Comparison of ENCODE assay signal across 1 cellular context in the genomic region with DNA sequence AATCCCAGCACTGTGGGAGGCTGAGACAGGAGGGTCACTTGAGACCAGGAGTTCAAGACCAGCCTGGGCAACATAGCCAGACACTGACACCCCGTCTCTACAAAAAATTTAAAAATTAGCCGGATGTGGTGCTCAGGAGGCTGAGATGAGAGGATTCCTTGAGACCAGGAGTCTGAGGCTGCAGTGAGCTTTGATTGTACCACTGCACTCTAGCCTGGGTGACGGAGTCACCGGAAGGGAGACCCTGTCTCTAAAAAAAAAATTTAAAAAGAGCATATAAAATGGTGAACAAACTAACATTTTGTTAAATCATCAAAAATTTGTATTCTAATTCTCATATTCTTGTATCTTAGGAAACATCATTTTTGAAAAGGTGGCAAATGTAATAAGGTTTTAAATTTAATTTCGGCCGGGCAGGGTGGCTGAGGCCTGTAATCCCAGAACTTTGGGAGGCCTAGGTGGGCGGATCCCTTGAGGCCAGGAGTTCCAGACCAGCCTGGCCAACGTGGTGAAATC.
TF ChIP-seq lines count a peak whose summit lies in the region.

No MANE protein-coding gene starts in this region.

TF ChIP-seq in GM12878, 131 proteins besides CTCF, POLR2A, EP300 and RAD21:
- TF ChIP-seq ELK1 (IDR thresholded peaks at IDR 0.05; ENCODE audit: low read depth, low read length): no peak
- no peak for TF ChIP-seq STAT1 (conservative IDR thresholded peaks at IDR 0.05)
- TF ChIP-seq BCL11A (IDR thresholded peaks at IDR 0.05; ENCODE audit: low read depth, low read length): no peak
- TF ChIP-seq CREM (IDR thresholded peaks at IDR 0.05; ENCODE audit: low read depth): no peak
- TF ChIP-seq, protein P1, sequence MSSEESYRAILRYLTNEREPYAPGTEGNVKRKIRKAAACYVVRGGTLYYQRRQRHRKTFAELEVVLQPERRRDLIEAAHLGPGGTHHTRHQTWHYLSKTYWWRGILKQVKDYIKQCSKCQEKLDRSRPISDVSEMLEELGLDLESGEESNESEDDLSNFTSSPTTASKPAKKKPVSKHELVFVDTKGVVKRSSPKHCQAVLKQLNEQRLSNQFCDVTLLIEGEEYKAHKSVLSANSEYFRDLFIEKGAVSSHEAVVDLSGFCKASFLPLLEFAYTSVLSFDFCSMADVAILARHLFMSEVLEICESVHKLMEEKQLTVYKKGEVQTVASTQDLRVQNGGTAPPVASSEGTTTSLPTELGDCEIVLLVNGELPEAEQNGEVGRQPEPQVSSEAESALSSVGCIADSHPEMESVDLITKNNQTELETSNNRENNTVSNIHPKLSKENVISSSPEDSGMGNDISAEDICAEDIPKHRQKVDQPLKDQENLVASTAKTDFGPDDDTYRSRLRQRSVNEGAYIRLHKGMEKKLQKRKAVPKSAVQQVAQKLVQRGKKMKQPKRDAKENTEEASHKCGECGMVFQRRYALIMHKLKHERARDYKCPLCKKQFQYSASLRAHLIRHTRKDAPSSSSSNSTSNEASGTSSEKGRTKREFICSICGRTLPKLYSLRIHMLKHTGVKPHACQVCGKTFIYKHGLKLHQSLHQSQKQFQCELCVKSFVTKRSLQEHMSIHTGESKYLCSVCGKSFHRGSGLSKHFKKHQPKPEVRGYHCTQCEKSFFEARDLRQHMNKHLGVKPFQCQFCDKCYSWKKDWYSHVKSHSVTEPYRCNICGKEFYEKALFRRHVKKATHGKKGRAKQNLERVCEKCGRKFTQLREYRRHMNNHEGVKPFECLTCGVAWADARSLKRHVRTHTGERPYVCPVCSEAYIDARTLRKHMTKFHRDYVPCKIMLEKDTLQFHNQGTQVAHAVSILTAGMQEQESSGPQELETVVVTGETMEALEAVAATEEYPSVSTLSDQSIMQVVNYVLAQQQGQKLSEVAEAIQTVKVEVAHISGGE (CRISPR knock-in tag; IDR thresholded peaks at IDR 0.05): no peak
- no peak for TF ChIP-seq STAT3 (IDR thresholded peaks at IDR 0.05; ENCODE audit: low read depth, low read length)
- TF ChIP-seq EGR1 (IDR thresholded peaks at IDR 0.05; ENCODE audit: borderline replicate concordance in 1 of 2, low read depth in 2 of 2, low read length in 2 of 2): no peak
- no peak for TF ChIP-seq BACH1 (IDR thresholded peaks at IDR 0.05; ENCODE audit: borderline replicate concordance)
- TF ChIP-seq IKZF1 (conservative IDR thresholded peaks at IDR 0.05): no peak
- TF ChIP-seq, protein P2, sequence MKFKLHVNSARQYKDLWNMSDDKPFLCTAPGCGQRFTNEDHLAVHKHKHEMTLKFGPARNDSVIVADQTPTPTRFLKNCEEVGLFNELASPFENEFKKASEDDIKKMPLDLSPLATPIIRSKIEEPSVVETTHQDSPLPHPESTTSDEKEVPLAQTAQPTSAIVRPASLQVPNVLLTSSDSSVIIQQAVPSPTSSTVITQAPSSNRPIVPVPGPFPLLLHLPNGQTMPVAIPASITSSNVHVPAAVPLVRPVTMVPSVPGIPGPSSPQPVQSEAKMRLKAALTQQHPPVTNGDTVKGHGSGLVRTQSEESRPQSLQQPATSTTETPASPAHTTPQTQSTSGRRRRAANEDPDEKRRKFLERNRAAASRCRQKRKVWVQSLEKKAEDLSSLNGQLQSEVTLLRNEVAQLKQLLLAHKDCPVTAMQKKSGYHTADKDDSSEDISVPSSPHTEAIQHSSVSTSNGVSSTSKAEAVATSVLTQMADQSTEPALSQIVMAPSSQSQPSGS (IDR thresholded peaks at IDR 0.05; ENCODE audit: low read length): no peak
- no peak for TF ChIP-seq HDAC6 (IDR thresholded peaks at IDR 0.05; ENCODE audit: unreplicated experiment)
- no peak for TF ChIP-seq ZNF274 (IDR thresholded peaks at IDR 0.05; ENCODE audit: insufficient read depth, insufficient read length)
- TF ChIP-seq ZNF384 (IDR thresholded peaks at IDR 0.05; ENCODE audit: borderline replicate concordance, low read depth, low read length): no peak
- TF ChIP-seq MEF2B (IDR thresholded peaks at IDR 0.05; ENCODE audit: partially characterized antibody, poor library complexity, severe bottlenecking): no peak
- no peak for TF ChIP-seq ZNF24 (IDR thresholded peaks at IDR 0.05)
- no peak for TF ChIP-seq RBBP5 (conservative IDR thresholded peaks at IDR 0.05)
